In genomic region chr1:175023922-175024242, GRCh38 we compare ENCODE assay signal across 8 cellular contexts. TPM values are rescaled to one million over a fixed set of nuclear protein-coding genes. Genes with fewer than 3 reads are reported as not detected.
A peak's percentile ranks its signal among the peaks of the same experiment; 100 is the strongest.
DNase-seq lines count a peak whose midpoint lies in the region; TF ChIP-seq lines count a peak whose summit lies in the region.
"Not testable (repeated sequence)": the region's sequence is repeated elsewhere in the genome, so short reads cannot be mapped to it uniquely, and the experiment has no call there.

No MANE protein-coding gene starts in this region.

- H3K79me1 ChIP-seq in mesenchymal stem cell (replicated peaks; ENCODE audit: low read length, poor library complexity, severe bottlenecking): not testable (repeated sequence)

- intact Hi-C loops in activated CD4-positive, alpha-beta T cell treated with anti-CD3 and anti-CD28 coated beads, Interleukin-2, amount 10 ng/mL, durations not matched to agents 24 days and 14 days (cut with micrococcal nuclease): loop anchor here (1.0 to 2.0 kb wide), 3 partner anchors 25 to 165 kb away; partner anchors contain the start of gene CACYBP
- intact Hi-C loops in uterus (cut with DNase I; ENCODE audit: low total_unique reads): not testable (repeated sequence)

- H3K4me3 Mint-ChIP-seq in activated CD4-positive, alpha-beta T cell treated with anti-CD3 and anti-CD28 coated beads, Interleukin-2, amount 10 ng/mL, durations not matched to agents 24 days and 14 days: peak overlapping the region; percentile 91

- not testable (repeated sequence) for H3K14ac ChIP-seq in mesenchymal stem cell (ENCODE audit: low read length in 2 of 2)

- H3K27me3 Mint-ChIP-seq in activated CD4-positive, alpha-beta T cell treated with anti-CD3 and anti-CD28 coated beads, Interleukin-2, amount 10 ng/mL, durations not matched to agents 24 days and 14 days: not testable (repeated sequence)

- H3K4me3 ChIP-seq in GM12875 (ENCODE audit: low read depth, low read length) (peak overlapping the region; percentile 87), MG63 (peak overlapping the region; percentile 94), brain microvascular endothelial cell (ENCODE audit: low read depth, low read length) (peak overlapping the region; percentile 88), fibroblast of pulmonary artery (replicated peaks; ENCODE audit: low read depth, low read length) (peak overlapping the region; percentile 87), mesenchymal stem cell (ENCODE audit: insufficient read depth in 1 of 2, low read depth in 1 of 2, low read length in 2 of 2) (peak overlapping the region in 1 of 2 experiments; percentile 97), retinal pigment epithelial cell (ENCODE audit: low read length) (peak overlapping the region; percentile 97), uterus (peak overlapping the region; percentile 69 to 94)

- peak overlapping the region; percentile 90 for H3K27ac Mint-ChIP-seq in activated CD4-positive, alpha-beta T cell treated with anti-CD3 and anti-CD28 coated beads, Interleukin-2, amount 10 ng/mL, durations not matched to agents 24 days and 14 days

- H3K27ac ChIP-seq in brain microvascular endothelial cell: peak overlapping the region; percentile 75
- H3K27ac ChIP-seq in mesenchymal stem cell (ENCODE audit: low read length, poor library complexity, severe bottlenecking): not testable (repeated sequence)
- peak overlapping the region; percentile 76 to 86 for H3K27ac ChIP-seq in uterus

- not testable (repeated sequence) for H3K4me1 ChIP-seq in mesenchymal stem cell (ENCODE audit: control insufficient read depth, insufficient read depth, low read depth, low read length); uterus

- 100% methylated on average over 2 of the region's 2 CpGs for WGBS in mesenchymal stem cell

- H3K9ac ChIP-seq in mesenchymal stem cell (ENCODE audit: low read length): peak overlapping the region; percentile 93

- H2AFZ ChIP-seq in mesenchymal stem cell (ENCODE audit: low read depth, low read length): peak overlapping the region; percentile 1

- not testable (repeated sequence) for H2BK120ac ChIP-seq in mesenchymal stem cell (ENCODE audit: low read depth, low read length)

- H3K36me3 Mint-ChIP-seq in activated CD4-positive, alpha-beta T cell treated with anti-CD3 and anti-CD28 coated beads, Interleukin-2, amount 10 ng/mL, durations not matched to agents 24 days and 14 days (ENCODE audit: low read depth): peaks cover 11% of the 10 kb centered on the region

- H3K9me3 Mint-ChIP-seq in activated CD4-positive, alpha-beta T cell treated with anti-CD3 and anti-CD28 coated beads, Interleukin-2, amount 10 ng/mL, durations not matched to agents 24 days and 14 days: peaks cover 14% of the 10 kb centered on the region

- in situ Hi-C loops in brain microvascular endothelial cell (cut with HindIII; ENCODE audit: low pct_ligation_motif_present, low sequenced_read_pairs): not testable (repeated sequence)

- peak overlapping the region; percentile 4 for H4K91ac ChIP-seq in mesenchymal stem cell (ENCODE audit: low read length)

- not testable (repeated sequence) for H3K18ac ChIP-seq in mesenchymal stem cell (ENCODE audit: low read depth in 1 of 2, low read length in 2 of 2)

- not testable (repeated sequence) for H2BK15ac ChIP-seq in mesenchymal stem cell (ENCODE audit: low read depth, poor library complexity, severe bottlenecking)

- TF ChIP-seq CTCF in GM12875 (IDR thresholded peaks at IDR 0.05; ENCODE audit: borderline replicate concordance, insufficient read depth, low read depth, low read length); brain microvascular endothelial cell (IDR thresholded peaks at IDR 0.05; ENCODE audit: low read depth, low read length, missing control alignments); fibroblast of pulmonary artery (IDR thresholded peaks at IDR 0.05; ENCODE audit: low read length, missing control alignments); retinal pigment epithelial cell (conservative IDR thresholded peaks at IDR 0.05; ENCODE audit: low read depth, low read length); uterus (IDR thresholded peaks at IDR 0.05): not testable (repeated sequence)

- H3K4me2 ChIP-seq in mesenchymal stem cell (ENCODE audit: low read length, poor library complexity, severe bottlenecking): peak overlapping the region; percentile 70

- not testable (repeated sequence) for H3K4ac ChIP-seq in mesenchymal stem cell (ENCODE audit: low read depth in 1 of 2, low read length in 2 of 2)

- not testable (repeated sequence) for H3K27me3 ChIP-seq in MG63; brain microvascular endothelial cell (replicated peaks); mesenchymal stem cell (ENCODE audit: control insufficient read depth in 1 of 2, insufficient read depth in 1 of 2, low read length in 2 of 2); uterus

- H2BK5ac ChIP-seq in mesenchymal stem cell (ENCODE audit: low read depth, low read length, poor library complexity, severe bottlenecking): not testable (repeated sequence)

- not testable (repeated sequence) for H3K23ac ChIP-seq in mesenchymal stem cell (ENCODE audit: low read length in 2 of 2)

- not testable (repeated sequence) for TF ChIP-seq POLR2A in uterus (IDR thresholded peaks at IDR 0.05)

- peak overlapping the region; percentile 81 for H4K8ac ChIP-seq in mesenchymal stem cell (ENCODE audit: low read length)

- not testable (repeated sequence) for H2AK5ac ChIP-seq in mesenchymal stem cell (ENCODE audit: low read length, severe bottlenecking)

- H2BK12ac ChIP-seq in mesenchymal stem cell (ENCODE audit: low read length in 2 of 2): not testable (repeated sequence)

- not testable (repeated sequence) for DNase-seq in MG63; activated CD4-positive, alpha-beta T cell treated with anti-CD3 and anti-CD28 coated beads, Interleukin-2, amount 10 ng/mL, durations not matched to agents 24 days and 14 days; brain microvascular endothelial cell; fibroblast of pulmonary artery (ENCODE audit: low read depth); mesenchymal stem cell; retinal pigment epithelial cell (ENCODE audit: low read depth)
- peak in 1 of 2 donors; percentile 26 for DNase-seq in uterus

- H3K9me3 ChIP-seq in MG63; mesenchymal stem cell (ENCODE audit: control insufficient read depth, low read length); uterus: not testable (repeated sequence)

- H3K36me3 ChIP-seq in MG63; brain microvascular endothelial cell (replicated peaks); mesenchymal stem cell (ENCODE audit: control insufficient read depth in 1 of 2, insufficient read depth in 2 of 2, low read depth in 1 of 2, low read length in 2 of 2); uterus: not testable (repeated sequence)

- peaks cover 23% of the 10 kb centered on the region for H3K4me1 Mint-ChIP-seq in activated CD4-positive, alpha-beta T cell treated with anti-CD3 and anti-CD28 coated beads, Interleukin-2, amount 10 ng/mL, durations not matched to agents 24 days and 14 days

RNA-seq across cellular contexts. Expression of gene MRPS14, which starts 0.7 kb away (rescaled TPM):
- total RNA-seq in MG63 (2014; rRNA removed; shearing (Covaris generic); ENCODE audit: low replicate concordance): 13.3 and 22.5 TPM in 2 replicates
- total RNA-seq in activated CD4-positive, alpha-beta T cell treated with anti-CD3 and anti-CD28 coated beads, Interleukin-2, amount 10 ng/mL, durations not matched to agents 24 days and 14 days: 28.9 and 33.5 TPM in 2 replicates
- 41.8 TPM for polyA plus RNA-seq in mesenchymal stem cell (2013, experiment 1 of 2)
- polyA plus RNA-seq in mesenchymal stem cell (2013, experiment 2 of 2): 43.5 TPM
- total RNA-seq in uterus: 10 to 100 TPM in 3 of 4 donors, 1 to 10 TPM in 1; 6.4 to 50.3 (median 35.3) TPM

RNA-seq across cellular contexts. Expression of gene CACYBP, which starts 24.1 kb away (rescaled TPM):
- 423 and 980 TPM in 2 replicates for total RNA-seq in MG63 (2014; rRNA removed; shearing (Covaris generic); ENCODE audit: low replicate concordance)
- total RNA-seq in activated CD4-positive, alpha-beta T cell treated with anti-CD3 and anti-CD28 coated beads, Interleukin-2, amount 10 ng/mL, durations not matched to agents 24 days and 14 days: 385 and 389 TPM in 2 replicates
- 39.3 TPM for polyA plus RNA-seq in mesenchymal stem cell (2013, experiment 1 of 2)
- 39.0 TPM for polyA plus RNA-seq in mesenchymal stem cell (2013, experiment 2 of 2)
- 100 to 1,000 TPM in 1 of 4 donors, 10 to 100 TPM in 3; 65.9 to 104 (median 83.4) TPM for total RNA-seq in uterus

RNA-seq across cellular contexts. Expression of gene TNN, which starts 43.8 kb away (rescaled TPM):
- 0.23 TPM in 1 of 2 replicates, not detected in the other for total RNA-seq in MG63 (2014; rRNA removed; shearing (Covaris generic); ENCODE audit: low replicate concordance)
- total RNA-seq in activated CD4-positive, alpha-beta T cell treated with anti-CD3 and anti-CD28 coated beads, Interleukin-2, amount 10 ng/mL, durations not matched to agents 24 days and 14 days: not detected in 2 replicates
- polyA plus RNA-seq in mesenchymal stem cell (2013, experiment 1 of 2): not detected
- not detected for polyA plus RNA-seq in mesenchymal stem cell (2013, experiment 2 of 2)
- total RNA-seq in uterus: 1 to 10 TPM in 1 of 4 donors, not detected in 3; 5.9 TPM
